ENCODE assay signal across 13 cellular contexts in the genomic region with DNA sequence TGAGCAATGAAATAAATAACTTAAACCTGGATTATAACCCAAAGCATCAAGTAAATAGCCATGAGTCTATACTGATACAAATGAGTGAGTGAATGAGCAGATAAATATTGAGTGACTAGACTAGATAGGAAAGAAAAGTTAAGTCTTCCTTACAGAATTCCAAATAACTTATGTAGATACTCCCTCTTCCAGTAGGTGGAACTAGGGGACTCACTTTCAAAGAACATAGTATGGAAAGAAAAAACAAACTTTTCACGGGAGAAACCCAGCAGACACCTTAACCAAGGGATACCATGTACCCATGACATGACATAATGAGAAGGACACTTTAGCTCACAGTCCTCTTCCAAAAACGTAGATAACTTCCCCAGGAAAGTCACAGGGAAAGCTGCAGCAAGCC. TPM values are rescaled to one million over a fixed set of nuclear protein-coding genes. Genes with fewer than 3 reads are reported as not detected.
A peak's percentile ranks its signal among the peaks of the same experiment; 100 is the strongest.
DNase-seq lines count a peak whose midpoint lies in the region; ATAC-seq, FAIRE-seq and TF ChIP-seq lines count a peak whose summit lies in the region.
"Had no signal": no experiment of that assay in that cellular context is flagged by ENCODE, and none has a peak within 500 bp of the region (broad histone marks: within the 10 kb centered on the region; RNA-seq: fewer than 3 reads in every experiment).

No MANE protein-coding gene starts in this region.

- intact Hi-C loops in HepG2 (cut with micrococcal nuclease; ENCODE audit: unreplicated experiment) (no loop called here), right lobe of liver (cut with DNase I) (no loop called here), ovary (cut with DNase I) (no loop called here)

- no peak for TF ChIP-seq CTCF in HepG2 (CRISPR knock-in tag; IDR thresholded peaks at IDR 0.05)
- TF ChIP-seq CTCF in right lobe of liver (IDR thresholded peaks at IDR 0.05) = peak in 2 of 4 donors; percentile 15 to 24
- TF ChIP-seq CTCF in gastroesophageal sphincter (IDR thresholded peaks at IDR 0.05) = no peak
- no peak for TF ChIP-seq CTCF in upper lobe of left lung (IDR thresholded peaks at IDR 0.05)
- no peak for TF ChIP-seq CTCF in ovary (IDR thresholded peaks at IDR 0.05)

- H4K20me1 ChIP-seq in HepG2 (ENCODE audit: insufficient read depth, low read length) = no peaks in the 10 kb centered on the region

- no peaks in the 10 kb centered on the region for H3K79me2 ChIP-seq in HepG2 (ENCODE audit: insufficient read depth, low read length)

- H3K36me3 ChIP-seq in HepG2 (replicated peaks in 1 of 2; ENCODE audit: control insufficient read depth in 1 of 2, insufficient read depth in 2 of 2, low read length in 2 of 2) (no peaks in the 10 kb centered on the region; a peak in 1 of 5 replicates), right lobe of liver (no peaks in the 10 kb centered on the region), adipocyte (ENCODE audit: control insufficient read depth, insufficient read depth, low read length, severe bottlenecking) (peaks cover 8% of the 10 kb centered on the region), gastroesophageal sphincter (peaks cover 0 to 73% of the 10 kb centered on the region in 2 donors), upper lobe of left lung (peaks cover 0 to 31% (median 2%) of the 10 kb centered on the region in 4 donors), ovary (no peaks in the 10 kb centered on the region)

- TF ChIP-seq RAD21 in HepG2 (CRISPR knock-in tag; IDR thresholded peaks at IDR 0.05) = no peak

- no TSS peak for BruUV-seq in HepG2 (replicated peaks; lab: Mats Ljungman, UMichigan)

- FAIRE-seq in HepG2 (lab: Jason Lieb, UNC) = no peak

- ATAC-seq in HepG2 (peak; percentile 50; the same call in 2 of the 3 replicates), right lobe of liver (no peak), gastroesophageal sphincter (no peak), upper lobe of left lung (ENCODE audit: low FRiP score in 2 of 2) (no peak), HG02610 (IDR thresholded peaks at IDR 0.05; ENCODE audit: unreplicated experiment) (no peak), HG03378 (IDR thresholded peaks at IDR 0.05; ENCODE audit: unreplicated experiment) (no peak)
- ATAC-seq: activated CD4-positive, alpha-beta T cell treated with anti-CD3 and anti-CD28 coated beads for 36 hours had no signal

- TF ChIP-seq EP300 in HepG2 (IDR thresholded peaks at IDR 0.05; ENCODE audit: low read depth in 2 of 2, low read length in 2 of 2) (no peak), HepG2 (CRISPR knock-in tag; IDR thresholded peaks at IDR 0.05; ENCODE audit: borderline replicate concordance) (no peak), gastroesophageal sphincter (IDR thresholded peaks at IDR 0.05) (no peak), upper lobe of left lung (IDR thresholded peaks at IDR 0.05) (no peak), ovary (IDR thresholded peaks at IDR 0.05) (no peak)

- peak; percentile 13 for DNase-seq in HepG2 (ENCODE audit: low spot score)
- DNase-seq in right lobe of liver = no peak
- DNase-seq in adipocyte (ENCODE audit: low read depth) = peak; percentile 44
- no peak for DNase-seq in upper lobe of left lung
- no peak for DNase-seq in ovary
- DNase-seq: activated CD4-positive, alpha-beta T cell treated with anti-CD3 and anti-CD28 coated beads for 36 hours; activated effector memory CD4-positive, alpha-beta T cell treated with anti-CD3 and anti-CD28 coated beads, Interleukin-2, amount 50 U/mL, for 16 hours; effector memory CD4-positive, alpha-beta T cell; NCI-H510A treated with DMSO at 0.1 percent for 48 hours; SIG-M5 had no signal

- H3K4me3 ChIP-seq in HepG2 (replicated peaks in 1 of 3; ENCODE audit: insufficient read depth in 1 of 3, low read depth in 2 of 3, low read length in 3 of 3) = no peak overlapping the region
- no peak overlapping the region for H3K4me3 ChIP-seq in right lobe of liver
- H3K4me3 ChIP-seq in adipocyte (ENCODE audit: low read length) = no peak overlapping the region
- no peak overlapping the region for H3K4me3 ChIP-seq in gastroesophageal sphincter
- no peak overlapping the region for H3K4me3 ChIP-seq in upper lobe of left lung
- no peak overlapping the region for H3K4me3 ChIP-seq in ovary

- H3K4me1 ChIP-seq in HepG2 (ENCODE audit: insufficient read depth, low read length) (no peaks in the 10 kb centered on the region), right lobe of liver (peaks cover 0 to 12% (median 4%) of the 10 kb centered on the region in 4 donors), adipocyte (ENCODE audit: control insufficient read depth, insufficient read depth, low read length) (peaks cover 34% of the 10 kb centered on the region), gastroesophageal sphincter (peaks cover 0 to 22% (median 6%) of the 10 kb centered on the region in 3 donors), upper lobe of left lung (peaks cover 5 to 21% (median 11%) of the 10 kb centered on the region in 4 donors), ovary (ENCODE audit: insufficient read depth) (peaks cover 3% of the 10 kb centered on the region)

- H3K9me3 ChIP-seq in HepG2 (ENCODE audit: low read length) = no peaks in the 10 kb centered on the region
- no peaks in the 10 kb centered on the region for H3K9me3 ChIP-seq in right lobe of liver
- no peaks in the 10 kb centered on the region for H3K9me3 ChIP-seq in adipocyte (ENCODE audit: control insufficient read depth, low read length)
- no peaks in the 10 kb centered on the region for H3K9me3 ChIP-seq in gastroesophageal sphincter
- H3K9me3 ChIP-seq in upper lobe of left lung = no peaks in the 10 kb centered on the region
- no peaks in the 10 kb centered on the region for H3K9me3 ChIP-seq in ovary

- no peak overlapping the region for H3K9ac ChIP-seq in HepG2 (ENCODE audit: insufficient read depth, low read depth, low read length)
- no peak overlapping the region for H3K9ac ChIP-seq in adipocyte (ENCODE audit: low read length)

- in situ Hi-C loops in HepG2 (cut with HindIII; ENCODE audit: extremely low pct_ligation_motif_present, low pct_unique_long_range_greater_than_20kb) = no loop called here

- WGBS in HepG2 (ENCODE audit: low lambda C conversion rate) = 55% methylated on average over 2 of the region's 2 CpGs
- WGBS in right lobe of liver (ENCODE audit: insufficient coverage, low coverage, low lambda C conversion rate, missing lambda C conversion rate) = 61% methylated on average over 2 of the region's 2 CpGs
- 59 to 67% methylated on average over 2 of the region's 2 CpGs for WGBS in gastroesophageal sphincter (ENCODE audit: low coverage in 1 of 2), 2 donors
- 48 to 54% methylated on average over 2 of the region's 2 CpGs for WGBS in upper lobe of left lung, 2 donors
- WGBS in ovary, 3 donors = 65 to 73% (median 72%) methylated on average over 2 of the region's 2 CpGs

- no peak for TF ChIP-seq POLR2A in HepG2 (IDR thresholded peaks at IDR 0.05; ENCODE audit: insufficient read depth in 1 of 2, low read depth in 2 of 2, low read length in 2 of 2)
- no peak for TF ChIP-seq POLR2A in right lobe of liver (IDR thresholded peaks at IDR 0.05)
- no peak for TF ChIP-seq POLR2A in gastroesophageal sphincter (IDR thresholded peaks at IDR 0.05)
- no peak for TF ChIP-seq POLR2A in upper lobe of left lung (IDR thresholded peaks at IDR 0.05)
- TF ChIP-seq POLR2A in ovary (IDR thresholded peaks at IDR 0.05) = no peak

- CTCF ChIA-PET in HepG2 (lab: Yijun Ruan, JAX; ENCODE audit: low intra/inter-chr PET ratio, low total read pairs) = no interaction called here

- no peaks in the 10 kb centered on the region for H3K27me3 ChIP-seq in HepG2 (ENCODE audit: control insufficient read depth in 1 of 2, insufficient read depth in 2 of 2, low read length in 2 of 2)
- H3K27me3 ChIP-seq in right lobe of liver = no peaks in the 10 kb centered on the region
- H3K27me3 ChIP-seq in adipocyte (replicated peaks; ENCODE audit: control insufficient read depth, insufficient read depth, low read length) = no peaks in the 10 kb centered on the region
- H3K27me3 ChIP-seq in gastroesophageal sphincter = no peaks in the 10 kb centered on the region
- H3K27me3 ChIP-seq in upper lobe of left lung = no peaks in the 10 kb centered on the region
- no peaks in the 10 kb centered on the region for H3K27me3 ChIP-seq in ovary

- H2AFZ ChIP-seq in HepG2 (ENCODE audit: low read length) = no peak overlapping the region

- H3K4me2 ChIP-seq in HepG2 (ENCODE audit: low read depth, low read length) = no peak overlapping the region

- POLR2A ChIA-PET in HepG2 (lab: Yijun Ruan, JAX) = no interaction called here

- H3K27ac ChIP-seq in HepG2 (ENCODE audit: extremely low read length, insufficient read depth, low read length) (no peak overlapping the region), right lobe of liver (no peak overlapping the region), gastroesophageal sphincter (peak overlapping the region in 3 of 4 donors; percentile 67 to 81 (median 74)), upper lobe of left lung (peak overlapping the region in 3 of 4 donors; percentile 13 to 77 (median 30)), ovary (no peak overlapping the region)

RNA-seq across cellular contexts. Expression of gene CSGALNACT2, which starts 32.2 kb away (rescaled TPM):
- total RNA-seq in HepG2 (2016; rRNA removed; fragmentation: Illumina TruSeq; extraction: Trizol) (3.3 and 3.6 TPM in 2 replicates), right lobe of liver (10 to 100 TPM in 1 of 6 experiments, 1 to 10 TPM in 5; 5.4 to 11.1 (median 8.3) TPM), gastroesophageal sphincter (10 to 100 TPM; 28.4 to 37.4 (median 32.7) TPM), upper lobe of left lung (10 to 100 TPM; 30.5 to 47.1 (median 35.1) TPM), ovary (10 to 100 TPM; 17.0 to 27.2 (median 22.3) TPM)
- 9.3 and 11.5 TPM in 2 replicates for total RNA-seq in HepG2 (2016; cell fraction: cytosol; rRNA removed; fragmentation: Illumina TruSeq; extraction: Trizol; ENCODE audit: low read depth)
- total RNA-seq in HepG2 (2016; cell fraction: insoluble cytoplasmic fraction; rRNA removed; fragmentation: Illumina TruSeq; extraction: Trizol) = 3.5 and 3.7 TPM in 2 replicates
- total RNA-seq in HepG2 (2016; cell fraction: membrane; rRNA removed; fragmentation: Illumina TruSeq; extraction: Trizol) = 9.4 and 11.4 TPM in 2 replicates
- 4.3 and 4.5 TPM in 2 replicates for total RNA-seq in HepG2 (2016; cell fraction: nucleus; rRNA removed; fragmentation: Illumina TruSeq; extraction: Trizol)
- polyA plus RNA-seq in HepG2 (2011; rRNA removed) (7.1 and 8.2 TPM in 2 replicates), ovary (10 to 100 TPM; 14.8 to 21.8 TPM)
- 3.4 and 6.9 TPM in 2 replicates for polyA plus RNA-seq in HepG2 (2011; cell fraction: cytosol; rRNA removed)
- polyA plus RNA-seq in HepG2 (2011; cell fraction: nucleus; rRNA removed) = 5.3 and 8.7 TPM in 2 replicates
- 5.8 and 10.3 TPM in 2 replicates for polyA plus RNA-seq in HepG2 (2012)
- 1.3 and 1.5 TPM in 2 replicates for polyA plus RNA-seq in HepG2 (2016; cell fraction: cytosol; fragmentation: Illumina TruSeq; extraction: Trizol; ENCODE audit: low read depth)
- polyA plus RNA-seq in HepG2 (2016; cell fraction: insoluble cytoplasmic fraction; fragmentation: Illumina TruSeq; extraction: Trizol; ENCODE audit: low read depth) = 5.7 TPM in 2 replicates
- polyA plus RNA-seq in HepG2 (2016; cell fraction: membrane; fragmentation: Illumina TruSeq; extraction: Trizol; ENCODE audit: low read depth) = 3.9 and 4.4 TPM in 2 replicates
- polyA plus RNA-seq in HepG2 (2016; cell fraction: nucleus; fragmentation: Illumina TruSeq; extraction: Trizol; ENCODE audit: insufficient read depth, low read depth) = 10.6 and 11.0 TPM in 2 replicates
- 3.1 and 4.4 TPM in 2 replicates for polyA minus RNA-seq in HepG2 (2011; rRNA and poly(A)+ RNA removed; ENCODE audit: low replicate concordance)
- polyA minus RNA-seq in HepG2 (2011; cell fraction: cytosol; rRNA and poly(A)+ RNA removed) = 5.9 and 8.1 TPM in 2 replicates
- polyA minus RNA-seq in HepG2 (2011; cell fraction: nucleus; rRNA and poly(A)+ RNA removed) = 8.2 and 10.3 TPM in 2 replicates

Comparison
In these comparisons a context has a peak if more than half of its experiments do, and no peak if none do; other contexts are left out.
1. DNase-seq: peak in HepG2 (single experiment) and adipocyte (single experiment); none in right lobe of liver (0 of 3), upper lobe of left lung (0 of 2) and ovary (0 of 5).
2. H3K27ac ChIP-seq: peak in gastroesophageal sphincter (3 of 4) and upper lobe of left lung (3 of 4); none in HepG2 (single experiment), right lobe of liver (0 of 3) and ovary (0 of 2).